8 cellular contexts compared by ENCODE assay signal in genomic region chr9:133702798-133703570, GRCh38. TPM values are rescaled to one million over a fixed set of nuclear protein-coding genes. Genes with fewer than 3 reads are reported as not detected.
DNase-seq lines count a peak whose midpoint lies in the region; ATAC-seq and TF ChIP-seq lines count a peak whose summit lies in the region.

No MANE protein-coding gene starts in this region.

- peak; percentile 6 for DNase-seq in BE2C
- DNase-seq in T follicular helper cell (ENCODE audit: low read depth), result peak; percentile 19
- peak in 3 of 10 donors; percentile 18 to 64 (median 20) for DNase-seq in naive thymus-derived CD8-positive, alpha-beta T cell
- no peak for DNase-seq in ecto neural progenitor cell (ENCODE audit: low spot score)
- no peak for DNase-seq in activated gamma-delta T cell treated with Interleukin-2 at 50 U/mL for 16 hours
- no peak for DNase-seq in NCI-H226

- POLR2A ChIA-PET in naive thymus-derived CD8-positive, alpha-beta T cell (lab: Charles Lee), result interaction anchor here (0.9 to 5.4 kb wide), 8 partner anchors 10 to 672 kb away, joined by 3 to 131 read pairs (median 7); partner anchors contain the start of genes FAM163B and GTF3C5

- H3K4me3 ChIP-seq in BE2C (ENCODE audit: low read depth, low read length) (no peak overlapping the region), duodenal mucosa (ENCODE audit: low read depth in 1 of 2, low read length in 2 of 2) (peak overlapping the region; percentile 16 to 51)

- TF ChIP-seq CTCF in BE2C (IDR thresholded peaks at IDR 0.05; ENCODE audit: low read depth, low read length), result no peak

- H3K36me3 ChIP-seq in BE2C (no peaks in the 10 kb centered on the region), duodenal mucosa (ENCODE audit: control insufficient read depth in 1 of 2, insufficient read depth in 2 of 2, low read length in 2 of 2) (no peaks in the 10 kb centered on the region)

- peaks cover 18 to 60% (median 45%) of the 10 kb centered on the region in 4 donors for H3K4me1 Mint-ChIP-seq in naive thymus-derived CD8-positive, alpha-beta T cell

- no peak overlapping the region for H3K27ac ChIP-seq in duodenal mucosa (ENCODE audit: low read depth, low read length)

- H3K9ac ChIP-seq in duodenal mucosa (ENCODE audit: low read depth in 1 of 2, low read length in 2 of 2), result no peak overlapping the region

- H3K36me3 Mint-ChIP-seq in naive thymus-derived CD8-positive, alpha-beta T cell, result peaks cover 0 to 2% (median 0%) of the 10 kb centered on the region in 3 donors

- no peaks in the 10 kb centered on the region for H3K9me3 Mint-ChIP-seq in naive thymus-derived CD8-positive, alpha-beta T cell

- no peaks in the 10 kb centered on the region for H3K27me3 ChIP-seq in BE2C
- H3K27me3 ChIP-seq in duodenal mucosa (ENCODE audit: control insufficient read depth in 1 of 2, insufficient read depth in 2 of 2, low read length in 2 of 2), result peaks cover 3 to 22% of the 10 kb centered on the region in 2 donors

- H3K9me3 ChIP-seq in BE2C, result no peaks in the 10 kb centered on the region
- H3K9me3 ChIP-seq in duodenal mucosa (ENCODE audit: control insufficient read depth in 1 of 2, low read length in 2 of 2), result no peaks in the 10 kb centered on the region

- peak; percentile 47 to 54 for ATAC-seq in naive thymus-derived CD8-positive, alpha-beta T cell
- no peak for ATAC-seq in SK-N-SH treated with all-trans-retinoic acid at 6 μM for 48 hours

- peak overlapping the region; percentile 90 to 98 (median 96) for H3K27ac Mint-ChIP-seq in naive thymus-derived CD8-positive, alpha-beta T cell

- H3K4me1 ChIP-seq in BE2C (peaks cover 6% of the 10 kb centered on the region; the same call in 1 of the 2 replicates), duodenal mucosa (ENCODE audit: control insufficient read depth in 1 of 2, insufficient read depth in 2 of 2, low read length in 2 of 2) (peaks cover 6 to 22% of the 10 kb centered on the region in 2 donors)

- H3K4me3 Mint-ChIP-seq in naive thymus-derived CD8-positive, alpha-beta T cell, result peak overlapping the region; percentile 80 to 92 (median 86)

- no peaks in the 10 kb centered on the region for H3K27me3 Mint-ChIP-seq in naive thymus-derived CD8-positive, alpha-beta T cell

TF ChIP-seq in SK-N-SH treated with all-trans-retinoic acid at 6 μM for 48 hours, 23 proteins besides CTCF, POLR2A, EP300 and RAD21:
- TF ChIP-seq TSHZ2 (CRISPR knock-in tag; IDR thresholded peaks at IDR 0.05) (no peak), PPARA (CRISPR knock-in tag; IDR thresholded peaks at IDR 0.05; ENCODE audit: borderline replicate concordance) (no peak), POU6F1 (CRISPR knock-in tag; IDR thresholded peaks at IDR 0.05; ENCODE audit: borderline replicate concordance, low read depth) (no peak), ZNF8 (CRISPR knock-in tag; IDR thresholded peaks at IDR 0.05) (no peak), ARNTL (CRISPR knock-in tag; IDR thresholded peaks at IDR 0.05; ENCODE audit: borderline replicate concordance, low read depth) (no peak), TOX (CRISPR knock-in tag; IDR thresholded peaks at IDR 0.05; ENCODE audit: borderline replicate concordance) (no peak), PATZ1 (CRISPR knock-in tag; IDR thresholded peaks at IDR 0.05; ENCODE audit: borderline replicate concordance) (no peak), SNAI2 (CRISPR knock-in tag; IDR thresholded peaks at IDR 0.05) (no peak), RARB (CRISPR knock-in tag; IDR thresholded peaks at IDR 0.05) (no peak), BACH2 (CRISPR knock-in tag; IDR thresholded peaks at IDR 0.05; ENCODE audit: borderline replicate concordance) (no peak), TCF4 (CRISPR knock-in tag; IDR thresholded peaks at IDR 0.05; ENCODE audit: borderline replicate concordance) (no peak), CSDC2 (CRISPR knock-in tag; IDR thresholded peaks at IDR 0.05) (no peak), ZC3H10 (CRISPR knock-in tag; IDR thresholded peaks at IDR 0.05) (no peak), ESRRG (CRISPR knock-in tag; IDR thresholded peaks at IDR 0.05) (no peak), OSR1 (CRISPR knock-in tag; IDR thresholded peaks at IDR 0.05) (no peak), CREB5 (CRISPR knock-in tag; IDR thresholded peaks at IDR 0.05; ENCODE audit: low read depth) (no peak)

RNA-seq across cellular contexts. Expression of gene SARDH, which starts 35.2 kb away (rescaled TPM):
- polyA plus RNA-seq in BE2C (2012; ENCODE audit: insufficient read depth, insufficient read length, low read depth), result 6.3 TPM
- total RNA-seq in naive thymus-derived CD8-positive, alpha-beta T cell, result 1 to 10 TPM; 5.0 to 8.7 TPM
- polyA plus RNA-seq in naive thymus-derived CD8-positive, alpha-beta T cell, result 1 to 10 TPM; 1.7 to 2.7 (median 2.4) TPM

Comparison
In these comparisons a context has a peak if more than half of its experiments do, and no peak if none do; other contexts are left out.
1. DNase-seq: peak in BE2C (single experiment) and T follicular helper cell (single experiment); none in ecto neural progenitor cell (single experiment), activated gamma-delta T cell treated with Interleukin-2 at 50 U/mL for 16 hours (single experiment) and NCI-H226 (single experiment).